Comparison of ENCODE assay signal across 21 cellular contexts in the genomic region with DNA sequence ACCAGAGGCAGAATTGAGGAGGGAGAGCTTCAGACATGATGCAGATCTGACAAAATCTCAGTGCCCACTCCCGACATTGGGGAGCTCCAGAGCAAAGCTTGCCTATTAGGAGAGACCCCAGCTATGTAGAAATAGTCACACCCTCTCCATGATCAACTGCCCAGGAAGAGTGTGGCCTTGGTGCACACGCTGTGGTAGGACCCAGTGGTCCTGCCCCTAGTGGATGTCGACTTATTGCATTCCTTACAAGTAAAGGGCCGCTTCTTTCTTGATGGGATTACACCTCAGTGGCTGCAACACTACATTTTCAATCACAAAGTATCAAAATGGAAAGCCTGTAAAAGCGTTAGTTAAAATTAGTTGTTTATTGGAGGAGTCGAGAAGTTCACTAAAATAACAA.
A peak's percentile ranks its signal among the peaks of the same experiment; 100 is the strongest.
DNase-seq lines count a peak whose midpoint lies in the region; ATAC-seq and TF ChIP-seq lines count a peak whose summit lies in the region.
"Had no signal": no experiment of that assay in that cellular context is flagged by ENCODE, and none has a peak within 500 bp of the region (broad histone marks: within the 10 kb centered on the region; RNA-seq: fewer than 3 reads in every experiment).

No MANE protein-coding gene starts in this region.

- H3K27ac ChIP-seq in mammary epithelial cell (ENCODE audit: insufficient read depth, low read depth, low read length): no peak overlapping the region
- no peak overlapping the region for H3K27ac ChIP-seq in OCI-LY1 (ENCODE audit: low read depth, low read length, poor library complexity, severe bottlenecking)
- H3K27ac ChIP-seq in left lung: no peak overlapping the region
- H3K27ac ChIP-seq: breast epithelium, C4-2B, coronary artery, neutrophil, RWPE1 had no signal

- H3K4me3 Mint-ChIP-seq in MCF 10A (ENCODE audit: unreplicated experiment) (no peak overlapping the region), endothelial cell (ENCODE audit: unreplicated experiment) (no peak overlapping the region)
- H3K4me3 Mint-ChIP-seq: activated T-helper 17 cell treated with anti-CD3 and anti-CD28 coated beads, Interleukin-2, amount 50 U/mL, for 72 hours had no signal

- H2AFZ ChIP-seq in mammary epithelial cell (ENCODE audit: low read depth, low read length): no peak overlapping the region
- no peak overlapping the region for H2AFZ ChIP-seq in OCI-LY1 (ENCODE audit: low read length)

- H3K36me3 ChIP-seq in mammary epithelial cell (ENCODE audit: insufficient read depth, low read length) (no peaks in the 10 kb centered on the region), OCI-LY1 (ENCODE audit: insufficient read depth, low read length) (no peaks in the 10 kb centered on the region), left lung (no peaks in the 10 kb centered on the region)
- H3K36me3 ChIP-seq: breast epithelium, neutrophil had no signal

- TF ChIP-seq CTCF in MCF 10A (IDR thresholded peaks at IDR 0.05; ENCODE audit: unreplicated experiment) (no peak), mammary epithelial cell (conservative IDR thresholded peaks at IDR 0.05 in 1 of 2, IDR thresholded peaks at IDR 0.05 in 1 of 2; ENCODE audit: extremely low read depth in 1 of 2, insufficient read depth in 1 of 2, low read depth in 1 of 2, low read length in 2 of 2) (no peak), OCI-LY1 (IDR thresholded peaks at IDR 0.05; ENCODE audit: low read length) (peak; percentile 20; the same call in 1 of the 2 replicates), endothelial cell (IDR thresholded peaks at IDR 0.05; ENCODE audit: unreplicated experiment) (peak; percentile 41), left lung (IDR thresholded peaks at IDR 0.05) (no peak)

- in situ Hi-C loops in mammary epithelial cell (cut with MboI; ENCODE audit: low sequenced_read_pairs in 2 of 2): no loop called here

- H3K9ac ChIP-seq in mammary epithelial cell (ENCODE audit: insufficient read depth, low read length) (no peak overlapping the region), OCI-LY1 (ENCODE audit: low read length) (no peak overlapping the region)

- H3K27me3 Mint-ChIP-seq in MCF 10A (ENCODE audit: insufficient read depth, unreplicated experiment) (no peaks in the 10 kb centered on the region), endothelial cell (ENCODE audit: unreplicated experiment) (no peaks in the 10 kb centered on the region)
- H3K27me3 Mint-ChIP-seq: activated T-helper 17 cell treated with anti-CD3 and anti-CD28 coated beads, Interleukin-2, amount 50 U/mL, for 72 hours had no signal

- BruUV-seq in MCF 10A (replicated peaks; lab: Mats Ljungman, UMichigan) (no TSS peak), mammary epithelial cell (replicated peaks; lab: Mats Ljungman, UMichigan) (no TSS peak)

- 88% methylated on average over 5 of the region's 6 CpGs for WGBS in mammary epithelial cell (ENCODE audit: low coverage, missing lambda C conversion rate)

- intact Hi-C loops in MCF 10A (cut with micrococcal nuclease): no loop called here
- intact Hi-C loops in mammary epithelial cell (cut with micrococcal nuclease): loop anchor here (10.0 kb wide), 1 partner anchor 206 kb away; no protein-coding TSS in a partner anchor
- intact Hi-C loops in left lung (cut with DNase I): no loop called here

- H3K9me3 ChIP-seq in mammary epithelial cell (replicated peaks; ENCODE audit: insufficient read depth, low read length) (no peaks in the 10 kb centered on the region), OCI-LY1 (ENCODE audit: low read length) (no peaks in the 10 kb centered on the region), left lung (no peaks in the 10 kb centered on the region)
- H3K9me3 ChIP-seq: breast epithelium, neutrophil had no signal

- peak overlapping the region; percentile 61 for H3K27ac Mint-ChIP-seq in MCF 10A (ENCODE audit: low read depth, unreplicated experiment)
- H3K27ac Mint-ChIP-seq in endothelial cell (ENCODE audit: unreplicated experiment): no peak overlapping the region
- H3K27ac Mint-ChIP-seq: activated T-helper 17 cell treated with anti-CD3 and anti-CD28 coated beads, Interleukin-2, amount 50 U/mL, for 72 hours had no signal

- CTCF ChIA-PET in MCF 10A (lab: Yijun Ruan, JAX) (interaction anchor here (1.0 kb wide), 1 partner anchor 16 kb away, joined by 3 read pairs; no protein-coding TSS in a partner anchor), mammary epithelial cell (lab: Charles Lee; ENCODE audit: low non-redundant PET) (no interaction called here)

- H3K4me3 ChIP-seq in mammary epithelial cell (replicated peaks in 1 of 3; ENCODE audit: insufficient read depth in 1 of 3, low read depth in 2 of 3, low read length in 3 of 3): no peak overlapping the region
- no peak overlapping the region for H3K4me3 ChIP-seq in OCI-LY1 (ENCODE audit: low read depth, low read length, poor library complexity, severe bottlenecking)
- H3K4me3 ChIP-seq in left lung: no peak overlapping the region
- H3K4me3 ChIP-seq: breast epithelium, coronary artery had no signal

- peaks cover 4% of the 10 kb centered on the region for H3K79me2 ChIP-seq in mammary epithelial cell (ENCODE audit: insufficient read depth, low read length)
- no peaks in the 10 kb centered on the region for H3K79me2 ChIP-seq in OCI-LY1 (ENCODE audit: insufficient read depth, low read length)

- H3K9me2 ChIP-seq in OCI-LY1 (ENCODE audit: low read depth, low read length): no peaks in the 10 kb centered on the region

- POLR2A ChIA-PET in MCF 10A (lab: Yijun Ruan, JAX): interaction anchor here (3.8 kb wide), 1 partner anchor 11 kb away, joined by 32 read pairs; no protein-coding TSS in a partner anchor

- H4K20me1 ChIP-seq in mammary epithelial cell (ENCODE audit: insufficient read depth, low read length) (no peaks in the 10 kb centered on the region), OCI-LY1 (ENCODE audit: insufficient read depth, low read length) (no peaks in the 10 kb centered on the region)

- no peaks in the 10 kb centered on the region for H3F3A ChIP-seq in OCI-LY1 (ENCODE audit: insufficient read depth, low read length)

- no peak for ATAC-seq in left lung
- ATAC-seq: activated T-helper 17 cell treated with anti-CD3 and anti-CD28 coated beads, Interleukin-2, amount 50 U/mL, for 72 hours; foreskin keratinocyte had no signal

- H3K4me2 ChIP-seq in mammary epithelial cell (ENCODE audit: insufficient read depth, low read depth, low read length): no peak overlapping the region
- no peak overlapping the region for H3K4me2 ChIP-seq in OCI-LY1 (ENCODE audit: low read length)

- H3K9me3 Mint-ChIP-seq in MCF 10A (ENCODE audit: unreplicated experiment) (no peaks in the 10 kb centered on the region), endothelial cell (ENCODE audit: unreplicated experiment) (no peaks in the 10 kb centered on the region)
- H3K9me3 Mint-ChIP-seq: activated T-helper 17 cell treated with anti-CD3 and anti-CD28 coated beads, Interleukin-2, amount 50 U/mL, for 72 hours had no signal

- H3K4me1 Mint-ChIP-seq in MCF 10A (ENCODE audit: insufficient read depth, unreplicated experiment) (peaks cover 63% of the 10 kb centered on the region), endothelial cell (ENCODE audit: unreplicated experiment) (peaks cover 12% of the 10 kb centered on the region)

- no peaks in the 10 kb centered on the region for H3K27me3 ChIP-seq in mammary epithelial cell (ENCODE audit: insufficient read depth, low read length)
- H3K27me3 ChIP-seq in OCI-LY1 (ENCODE audit: insufficient read depth, low read length): no peaks in the 10 kb centered on the region
- no peaks in the 10 kb centered on the region for H3K27me3 ChIP-seq in left lung
- H3K27me3 ChIP-seq: breast epithelium, foreskin keratinocyte, neutrophil had no signal

- dilution Hi-C loops in mammary epithelial cell (cut with HindIII; ENCODE audit: low sequenced_read_pairs): no loop called here

- H3K4me1 ChIP-seq in mammary epithelial cell (ENCODE audit: insufficient read depth, low read length) (peaks cover 30% of the 10 kb centered on the region), OCI-LY1 (ENCODE audit: insufficient read depth, low read length, severe bottlenecking) (no peaks in the 10 kb centered on the region), left lung (peaks cover 8 to 22% of the 10 kb centered on the region in 2 donors)
- H3K4me1 ChIP-seq: breast epithelium had no signal

- peaks cover 20% of the 10 kb centered on the region for H3K36me3 Mint-ChIP-seq in MCF 10A (ENCODE audit: insufficient read depth, unreplicated experiment)
- peaks cover 7% of the 10 kb centered on the region for H3K36me3 Mint-ChIP-seq in endothelial cell (ENCODE audit: low read depth, unreplicated experiment)

- no peak for DNase-seq in MCF 10A (ENCODE audit: unreplicated experiment)
- no peak for DNase-seq in mammary epithelial cell
- DNase-seq in endothelial cell (ENCODE audit: low spot score): no peak
- no peak for DNase-seq in NOMO-1 (lab: John Stamatoyannopoulos, UW; ENCODE audit: unreplicated experiment in 2 of 2)
- no peak for DNase-seq in DMS53 (lab: John Stamatoyannopoulos, UW)
- no peak for DNase-seq in SKM-1 (lab: John Stamatoyannopoulos, UW; ENCODE audit: unreplicated experiment)
- no peak for DNase-seq in left lung
- DNase-seq: ACHN; activated CD4-positive, alpha-beta T cell treated with anti-CD3 and anti-CD28 coated beads for 4 hours; foreskin keratinocyte; KG1; NCI-H1105 treated with DMSO at 0.1 percent for 48 hours; NCI-H748 treated with DMSO at 0.1 percent for 48 hours; SW 1271 had no signal

Comparison
In these comparisons a context has a peak if more than half of its experiments do, and no peak if none do; other contexts are left out.
1. CTCF ChIP-seq: peak in OCI-LY1 (single experiment) and endothelial cell (single experiment); none in MCF 10A (single experiment), mammary epithelial cell (0 of 2) and left lung (0 of 2).